14 cellular contexts compared by ENCODE assay signal in the genomic region with DNA sequence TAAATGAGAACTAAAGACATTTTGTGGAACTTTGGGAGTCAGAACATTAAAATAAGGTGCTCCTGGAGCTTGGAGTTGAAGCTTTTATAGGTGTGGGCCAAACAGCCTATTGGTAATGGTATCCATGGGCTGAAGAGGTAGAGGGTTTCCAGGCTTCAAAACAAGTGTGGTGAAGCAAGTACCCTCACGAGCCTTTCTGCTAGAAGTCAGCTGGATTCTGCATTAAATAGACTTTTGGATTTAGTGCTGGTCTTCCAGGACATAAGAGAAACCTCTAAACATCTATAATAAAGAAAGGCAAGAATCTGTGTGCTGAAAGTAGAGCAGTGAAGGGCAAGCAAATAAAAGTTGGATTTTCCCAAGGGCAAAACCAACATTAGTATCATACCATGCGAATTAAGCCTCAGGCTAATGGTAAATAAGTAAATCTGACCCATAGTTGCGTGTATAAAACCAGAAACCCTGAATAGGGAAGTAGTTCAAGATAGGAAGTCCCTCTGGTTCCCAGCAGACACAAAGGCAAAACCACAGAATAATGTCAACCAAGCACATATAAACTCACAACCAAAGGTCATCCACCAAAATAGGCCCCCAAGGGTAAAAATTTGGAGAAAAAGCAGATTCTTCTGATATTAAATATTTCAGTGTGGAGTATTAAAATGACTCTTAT.
DNase-seq lines count a peak whose midpoint lies in the region; ATAC-seq and TF ChIP-seq lines count a peak whose summit lies in the region.
"Had no signal": no experiment of that assay in that cellular context is flagged by ENCODE, and none has a peak within 500 bp of the region (broad histone marks: within the 10 kb centered on the region; RNA-seq: fewer than 3 reads in every experiment).

No MANE protein-coding gene starts in this region.

- H3K4me1 Mint-ChIP-seq in activated B cell treated with CpG ODN at 0.5 μM for 24 hours = peaks cover 51% of the 10 kb centered on the region
- peaks cover 12 to 30% (median 24%) of the 10 kb centered on the region in 4 donors for H3K4me1 Mint-ChIP-seq in CD4-positive, alpha-beta memory T cell

- H3K4me3 ChIP-seq in CD4-positive, alpha-beta memory T cell (ENCODE audit: low read length in 2 of 2) = no peak overlapping the region
- H3K4me3 ChIP-seq: SJSA1, testis had no signal

- H3K27ac ChIP-seq in CD4-positive, alpha-beta memory T cell (ENCODE audit: low read depth, low read length) = no peak overlapping the region
- H3K27ac ChIP-seq: brain microvascular endothelial cell, SJSA1, testis had no signal

- H3K36me3 ChIP-seq in CD4-positive, alpha-beta memory T cell (ENCODE audit: insufficient read depth, low read length) = no peaks in the 10 kb centered on the region
- H3K36me3 ChIP-seq: brain microvascular endothelial cell, SJSA1 had no signal

- peak overlapping the region; percentile 13 for H3K4me3 Mint-ChIP-seq in activated B cell treated with CpG ODN at 0.5 μM for 24 hours
- no peak overlapping the region for H3K4me3 Mint-ChIP-seq in CD4-positive, alpha-beta memory T cell
- H3K4me3 Mint-ChIP-seq: activated T-helper 1 cell treated with anti-CD3 and anti-CD28 coated beads, Interleukin-12 subunit alpha, Interleukin-12 subunit beta, Interleukin-2, Interleukin-4 antibody, amounts not matched to agents 30 ng/mL and 10 ng/mL and 1 ng/mL, durations not matched to agents 14 hours and 24 hours and 36 hours had no signal

- CTCF ChIA-PET in activated B cell treated with CpG ODN at 0.5 μM for 24 hours (lab: Charles Lee) = no interaction called here
- CTCF ChIA-PET in CD4-positive, alpha-beta memory T cell (lab: Charles Lee; ENCODE audit: partially characterized antibody) = no interaction called here

- no peaks in the 10 kb centered on the region for H3K9me3 ChIP-seq in CD4-positive, alpha-beta memory T cell (ENCODE audit: control insufficient read depth in 1 of 2, low read length in 2 of 2)
- H3K9me3 ChIP-seq: SJSA1, testis had no signal

- peak; percentile 79 for DNase-seq in CD1c-positive myeloid dendritic cell (ENCODE audit: extremely low spot score)
- DNase-seq in activated B cell treated with CpG ODN at 0.5 μM for 24 hours = no peak
- DNase-seq in middle frontal gyrus (ENCODE audit: extremely low spot score, low spot score) = no peak
- no peak for DNase-seq in NCI-H2227 (lab: John Stamatoyannopoulos, UW; ENCODE audit: unreplicated experiment)
- no peak for DNase-seq in CD4-positive, alpha-beta memory T cell
- DNase-seq: activated CD4-positive, alpha-beta T cell treated with anti-CD3 and anti-CD28 coated beads for 1 hour; brain microvascular endothelial cell; right cardiac atrium; testis had no signal

- no peaks in the 10 kb centered on the region for H3K36me3 Mint-ChIP-seq in activated B cell treated with CpG ODN at 0.5 μM for 24 hours (ENCODE audit: low read depth)
- H3K36me3 Mint-ChIP-seq in CD4-positive, alpha-beta memory T cell = no peaks in the 10 kb centered on the region

- ATAC-seq in GM21717 (IDR thresholded peaks at IDR 0.05; ENCODE audit: unreplicated experiment) (peak; percentile 75), HG03460 (IDR thresholded peaks at IDR 0.05; ENCODE audit: unreplicated experiment) (peak; percentile 46), activated B cell treated with CpG ODN at 0.5 μM for 24 hours (ENCODE audit: low read depth) (peak; percentile 82), GM19452 (IDR thresholded peaks at IDR 0.05; ENCODE audit: unreplicated experiment) (no peak)
- ATAC-seq: right cardiac atrium had no signal

- POLR2A ChIA-PET in activated B cell treated with CpG ODN at 0.5 μM for 24 hours (lab: Charles Lee) = interaction anchor here (0.5 to 2.2 kb wide), 4 partner anchors 9 to 306 kb away, joined by 3 to 12 read pairs (median 3); partner anchors contain the start of gene TLE4
- POLR2A ChIA-PET in CD4-positive, alpha-beta memory T cell (lab: Charles Lee; ENCODE audit: partially characterized antibody) = no interaction called here

- no peak for TF ChIP-seq CTCF in activated B cell treated with CpG ODN at 0.5 μM for 24 hours (IDR thresholded peaks at IDR 0.05)

- intact Hi-C loops in activated B cell treated with CpG ODN at 0.5 μM for 24 hours (cut with micrococcal nuclease) = loop anchor here (1.0 to 2.0 kb wide), 6 partner anchors 8 to 307 kb away; partner anchors contain the start of gene TLE4
- intact Hi-C loops in CD4-positive, alpha-beta memory T cell (cut with micrococcal nuclease) = no loop called here

- no peaks in the 10 kb centered on the region for H3K27me3 ChIP-seq in CD4-positive, alpha-beta memory T cell (ENCODE audit: insufficient read depth, low read length)
- H3K27me3 ChIP-seq: brain microvascular endothelial cell, SJSA1, testis had no signal

- H3K27ac Mint-ChIP-seq in activated B cell treated with CpG ODN at 0.5 μM for 24 hours = peak overlapping the region; percentile 13
- H3K27ac Mint-ChIP-seq in CD4-positive, alpha-beta memory T cell = no peak overlapping the region
- H3K27ac Mint-ChIP-seq: activated T-helper 1 cell treated with anti-CD3 and anti-CD28 coated beads, Interleukin-12 subunit alpha, Interleukin-12 subunit beta, Interleukin-2, Interleukin-4 antibody, amounts not matched to agents 30 ng/mL and 10 ng/mL and 1 ng/mL, durations not matched to agents 14 hours and 24 hours and 36 hours had no signal

- H3K4me1 ChIP-seq in CD4-positive, alpha-beta memory T cell (ENCODE audit: insufficient read depth, low read length) = peaks cover 8% of the 10 kb centered on the region
- H3K4me1 ChIP-seq: SJSA1, testis had no signal

- no peaks in the 10 kb centered on the region for H3K27me3 Mint-ChIP-seq in activated B cell treated with CpG ODN at 0.5 μM for 24 hours
- peaks cover 3 to 4% of the 10 kb centered on the region in 2 donors for H3K27me3 Mint-ChIP-seq in CD4-positive, alpha-beta memory T cell

- no peaks in the 10 kb centered on the region for H3K9me3 Mint-ChIP-seq in activated B cell treated with CpG ODN at 0.5 μM for 24 hours
- H3K9me3 Mint-ChIP-seq in CD4-positive, alpha-beta memory T cell = peaks cover 0 to 2% (median 0%) of the 10 kb centered on the region in 8 donors
